31 cellular contexts compared by ENCODE assay signal in genomic region chr9:101923451-101923850, GRCh38.
"Had no signal": no experiment of that assay in that cellular context is flagged by ENCODE, and none has a peak within 500 bp of the region (broad histone marks: within the 10 kb centered on the region; RNA-seq: fewer than 3 reads in every experiment).

No MANE protein-coding gene starts in this region.

- H3K36me3 Mint-ChIP-seq: T-cell had no signal

- H3K4me1 Mint-ChIP-seq: T-cell had no signal

- H3K27ac ChIP-seq: KMS-11, PC-9, RWPE1, SJCRH30, SK-N-MC had no signal

- H2AFZ ChIP-seq: PC-9 had no signal

- H3K36me3 ChIP-seq: SJCRH30 had no signal

- H3K4me3 Mint-ChIP-seq: T-cell had no signal

- H3K27ac Mint-ChIP-seq: T-cell had no signal

- H3K9ac ChIP-seq: KMS-11 had no signal

- H3K9me3 ChIP-seq: SJCRH30 had no signal

- H3K4me3 ChIP-seq: PC-9, SJCRH30, SK-N-MC had no signal

- H3K4me2 ChIP-seq: KMS-11, PC-9 had no signal

- H3K27me3 ChIP-seq: SJCRH30 had no signal

- DNase-seq: Karpas-422, NCI-H1048, NCI-H1092 treated with DMSO at 0.1 percent for 48 hours, NCI-H1105 treated with DMSO at 0.1 percent for 48 hours, NCI-H1417, NCI-H1436, NCI-H146, NCI-H1694, NCI-H187, NCI-H1930, NCI-H2029 treated with DMSO at 0.1 percent for 48 hours, NCI-H2081 treated with DMSO at 0.1 percent for 48 hours, NCI-H2107, NCI-H226, NCI-H446 treated with DMSO at 0.1 percent for 48 hours, NCI-H510A, NCI-H526, NCI-H69, NCI-H748 treated with DMSO at 0.1 percent for 48 hours, NCI-H82, PC-9, SHP77, SIG-M5, T-cell had no signal

- H3K4me1 ChIP-seq: SJCRH30 had no signal

- ATAC-seq: Panc1, Right ventricle myocardium inferior, SK-N-SH treated with all-trans-retinoic acid at 6 μM for 48 hours, T-cell had no signal
